Comparison of ENCODE assay signal across 21 cellular contexts in genomic region chr5:171628344-171628743, GRCh38.
"Had no signal": no experiment of that assay in that cellular context is flagged by ENCODE, and none has a peak within 500 bp of the region (broad histone marks: within the 10 kb centered on the region; RNA-seq: fewer than 3 reads in every experiment).

No MANE protein-coding gene starts in this region.

- H3K9me3 ChIP-seq: ascending aorta, breast epithelium, mucosa of descending colon, ovary, right lobe of liver, spleen, testis, upper lobe of left lung had no signal

- H3K27ac ChIP-seq: ascending aorta, breast epithelium, ovary, right lobe of liver, spleen, testis, upper lobe of left lung had no signal

- DNase-seq: activated CD4-positive, alpha-beta T cell treated with anti-CD3 and anti-CD28 coated beads, Interleukin-2, amount 10 ng/mL, durations not matched to agents 7 days and 5 days; activated CD8-positive, alpha-beta T cell treated with anti-CD3 and anti-CD28 coated beads, Interleukin-2, amount 10 ng/mL, durations not matched to agents 7 days and 5 days; activated naive CD4-positive, alpha-beta T cell treated with anti-CD3 and anti-CD28 coated beads, Interleukin-2, amount 10 ng/mL, durations not matched to agents 7 days and 5 days; activated naive CD8-positive, alpha-beta T cell treated with anti-CD3 and anti-CD28 coated beads, Interleukin-2, amount 50 U/mL, for 24 hours; activated T-cell treated with anti-CD3 and anti-CD28 coated beads, Interleukin-2, amount 50 U/mL, for 24 hours; effector CD8-positive, alpha-beta T cell; mesenchymal stem cell; mucosa of descending colon; naive thymus-derived CD8-positive, alpha-beta T cell; ovary; spleen; stimulated activated CD4-positive, alpha-beta T cell treated with anti-CD3 and anti-CD28 coated beads, Interleukin-4, amount 100 ng/mL, for 4 hours; T-helper 1 cell; T1000; testis; upper lobe of left lung had no signal

- H3K4me3 ChIP-seq: ascending aorta, breast epithelium, mucosa of descending colon, ovary, right lobe of liver, spleen, testis, upper lobe of left lung had no signal

- ATAC-seq: activated CD8-positive, alpha-beta T cell treated with anti-CD3 and anti-CD28 coated beads, Interleukin-2, amount 10 ng/mL, durations not matched to agents 7 days and 5 days; activated naive CD8-positive, alpha-beta T cell treated with anti-CD3 and anti-CD28 coated beads, Interleukin-2, amount 50 U/mL, for 24 hours; esophagus mucosa; mucosa of descending colon; naive thymus-derived CD8-positive, alpha-beta T cell; stimulated activated memory B cell treated with anti-CD40 and anti-IgM and Interleukin-4, amounts not matched to agents 10 μg/mL and 1 μg/mL and 100 μg/mL, for 72 hours had no signal

- H3K36me3 ChIP-seq: ascending aorta, breast epithelium, ovary, right lobe of liver, spleen, upper lobe of left lung had no signal

- H3K27me3 ChIP-seq: ascending aorta, ovary, right lobe of liver, testis, upper lobe of left lung had no signal
